Comparison of ENCODE assay signal across 26 cellular contexts in the genomic region with DNA sequence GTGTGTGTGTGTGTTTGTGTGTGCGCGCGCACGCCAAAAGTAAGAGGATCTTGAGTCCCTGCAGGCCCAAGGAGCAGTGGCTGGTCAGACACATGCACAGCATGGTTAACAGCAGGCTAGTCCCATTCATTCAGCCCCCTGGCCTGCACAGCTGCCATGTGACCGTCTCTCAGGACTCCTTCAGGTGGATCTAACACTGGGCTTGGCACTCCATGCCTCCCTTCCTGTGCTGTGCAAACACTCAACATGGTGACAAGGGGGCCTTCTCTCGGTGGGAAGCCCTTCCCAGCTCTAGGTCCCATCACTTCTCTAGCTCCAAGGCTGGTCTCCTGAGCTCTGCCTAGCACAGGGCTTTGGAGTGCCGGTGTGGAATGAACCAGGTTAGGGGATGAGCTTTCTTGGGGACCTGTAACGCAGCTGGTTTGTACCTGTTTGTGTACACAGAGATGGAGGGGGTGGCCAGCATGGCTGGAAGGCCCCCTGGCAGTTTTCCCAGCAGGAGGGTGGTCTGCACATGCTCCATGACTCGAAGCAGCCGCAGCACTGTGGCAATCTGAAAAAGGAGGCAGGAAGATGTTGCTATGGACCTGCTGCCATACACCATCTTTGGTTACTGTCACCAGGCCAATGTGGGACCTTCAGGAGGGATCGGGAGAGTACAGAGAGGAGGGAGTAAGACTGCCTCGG.
"Had no signal": no experiment of that assay in that cellular context is flagged by ENCODE, and none has a peak within 500 bp of the region (broad histone marks: within the 10 kb centered on the region; RNA-seq: fewer than 3 reads in every experiment).

No MANE protein-coding gene starts in this region.

- ATAC-seq: activated CD4-positive, alpha-beta T cell treated with anti-CD3 and anti-CD28 coated beads for 36 hours; activated T-cell treated with anti-CD3 and anti-CD28 coated beads, Interleukin-2, amount 50 U/mL, for 4 hours; esophagus mucosa; heart left ventricle; left colon had no signal

- DNase-seq: activated CD4-positive, alpha-beta T cell treated with anti-CD3 and anti-CD28 coated beads for 36 hours; activated CD4-positive, alpha-beta T cell treated with anti-CD3 and anti-CD28 coated beads, Interleukin-2, amount 50 U/mL, for 48 hours; activated CD4-positive, CD25-positive, alpha-beta regulatory T cell; activated CD8-positive, alpha-beta memory T cell treated with anti-CD3 and anti-CD28 coated beads, Interleukin-2, amount 50 U/mL, for 48 hours; activated T-cell treated with anti-CD3 and anti-CD28 coated beads, Interleukin-2, amount 50 U/mL, for 4 hours; anterior cingulate cortex; endodermal cell; foreskin fibroblast; heart left ventricle; hypothalamus; immature natural killer cell; kidney; left colon; mammary epithelial cell; occipital lobe; stimulated activated CD4-positive, alpha-beta T cell treated with anti-CD3 and anti-CD28 coated beads, Interleukin-4, amount 100 ng/mL, for 1 hour; upper lobe of left lung had no signal

- H3K4me3 Mint-ChIP-seq: activated CD4-positive, alpha-beta T cell treated with anti-CD3 and anti-CD28 coated beads for 36 hours; activated naive CD8-positive, alpha-beta T cell; activated T-cell treated with anti-CD3 and anti-CD28 coated beads, Interleukin-2, amount 50 U/mL, for 4 hours; central memory CD8-positive, alpha-beta T cell; dendritic cell treated with granulocyte-macrophage colony-stimulating factor and Interleukin-4, amounts not matched to agents 40 ng/mL and 50 ng/mL, for 4 days; endodermal cell; immature natural killer cell; stimulated activated naive CD8-positive, alpha-beta T cell treated with anti-CD3 and anti-CD28 coated beads, Interleukin-15, Interleukin-2, amounts not matched to agents 100 ng/mL and 50 ng/mL, for 24 hours had no signal

- H3K4me1 Mint-ChIP-seq: activated CD4-positive, alpha-beta T cell treated with anti-CD3 and anti-CD28 coated beads for 36 hours; central memory CD8-positive, alpha-beta T cell; endodermal cell; immature natural killer cell had no signal

- H3K4me3 ChIP-seq: heart left ventricle, right atrium auricular region, upper lobe of left lung, vagina had no signal

- H3K36me3 ChIP-seq: right atrium auricular region, upper lobe of left lung, vagina had no signal

- H3K9me3 ChIP-seq: right atrium auricular region, upper lobe of left lung, vagina had no signal

- H3K27ac Mint-ChIP-seq: activated CD4-positive, alpha-beta T cell treated with anti-CD3 and anti-CD28 coated beads for 36 hours; activated naive CD8-positive, alpha-beta T cell; activated T-helper 2 cell treated with anti-CD3 and anti-CD28 coated beads, Interferon-gamma antibody, Interleukin-2, Interleukin-4, amounts not matched to agents 10 μg/mL and 5 μg/mL and 100 μg/mL, durations not matched to agents 14 hours and 24 hours and 36 hours; dendritic cell treated with granulocyte-macrophage colony-stimulating factor and Interleukin-4, amounts not matched to agents 40 ng/mL and 50 ng/mL, for 4 days; endodermal cell; immature natural killer cell; stimulated activated naive CD8-positive, alpha-beta T cell treated with anti-CD3 and anti-CD28 coated beads, Interleukin-15, Interleukin-2, amounts not matched to agents 100 ng/mL and 50 ng/mL, for 24 hours had no signal

- H3K9ac ChIP-seq: parathyroid adenoma had no signal

- FAIRE-seq: kidney had no signal

- H3K27me3 ChIP-seq: heart left ventricle, right atrium auricular region, upper lobe of left lung, vagina had no signal

- H3K79me2 ChIP-seq: parathyroid adenoma had no signal

- H2AFZ ChIP-seq: parathyroid adenoma had no signal

- H3K27ac ChIP-seq: heart left ventricle, parathyroid adenoma, right atrium auricular region, upper lobe of left lung, vagina had no signal

- H3K4me1 ChIP-seq: heart left ventricle, parathyroid adenoma, right atrium auricular region, upper lobe of left lung, vagina had no signal

- H3K27me3 Mint-ChIP-seq: central memory CD8-positive, alpha-beta T cell; stimulated activated naive CD8-positive, alpha-beta T cell treated with anti-CD3 and anti-CD28 coated beads, Interleukin-15, Interleukin-2, amounts not matched to agents 100 ng/mL and 50 ng/mL, for 24 hours had no signal

- H3K36me3 Mint-ChIP-seq: activated naive CD8-positive, alpha-beta T cell; immature natural killer cell had no signal

- H3K9me3 Mint-ChIP-seq: activated T-cell treated with anti-CD3 and anti-CD28 coated beads, Interleukin-2, amount 50 U/mL, for 4 hours; activated T-helper 2 cell treated with anti-CD3 and anti-CD28 coated beads, Interferon-gamma antibody, Interleukin-2, Interleukin-4, amounts not matched to agents 10 μg/mL and 5 μg/mL and 100 μg/mL, durations not matched to agents 14 hours and 24 hours and 36 hours; central memory CD8-positive, alpha-beta T cell; dendritic cell treated with granulocyte-macrophage colony-stimulating factor and Interleukin-4, amounts not matched to agents 40 ng/mL and 50 ng/mL, for 4 days; stimulated activated naive CD8-positive, alpha-beta T cell treated with anti-CD3 and anti-CD28 coated beads, Interleukin-15, Interleukin-2, amounts not matched to agents 100 ng/mL and 50 ng/mL, for 24 hours had no signal
